In genomic region chr3:100032262-100032661, GRCh38 we compare ENCODE assay signal across 13 cellular contexts.
DNase-seq lines count a peak whose midpoint lies in the region; ATAC-seq, FAIRE-seq and TF ChIP-seq lines count a peak whose summit lies in the region.
"Had no signal": no experiment of that assay in that cellular context is flagged by ENCODE, and none has a peak within 500 bp of the region (broad histone marks: within the 10 kb centered on the region; RNA-seq: fewer than 3 reads in every experiment).

No MANE protein-coding gene starts in this region.

- H2BK5ac ChIP-seq in trophoblast cell (ENCODE audit: low read depth, low read length, poor library complexity), result no peak overlapping the region

- no peaks in the 10 kb centered on the region for H3K27me3 ChIP-seq in trophoblast cell (ENCODE audit: insufficient read depth, low read length)

- H3K79me2 ChIP-seq in trophoblast cell (ENCODE audit: control insufficient read depth, insufficient read depth, low read length, poor library complexity), result no peaks in the 10 kb centered on the region

- no peaks in the 10 kb centered on the region for H3K9me3 ChIP-seq in trophoblast cell (ENCODE audit: insufficient read depth, low read depth, low read length)

- H3K18ac ChIP-seq in trophoblast cell (ENCODE audit: low read length), result no peak overlapping the region

- H3K4me1 ChIP-seq in trophoblast cell (ENCODE audit: control insufficient read depth in 1 of 2, insufficient read depth in 2 of 2, low read length in 2 of 2), result peaks cover 2% of the 10 kb centered on the region in 2 experiments

- H2BK12ac ChIP-seq in trophoblast cell (ENCODE audit: low read length), result no peak overlapping the region

- WGBS in trophoblast cell (ENCODE audit: extremely low coverage, insufficient coverage, insufficient read length), result no CpG with 5 or more reads among the region's 4 CpGs

- H2AK5ac ChIP-seq in trophoblast cell (ENCODE audit: low read length), result no peak overlapping the region

- ATAC-seq in T-cell (replicated peaks in 1 of 4) (no peak), HG02623 (IDR thresholded peaks at IDR 0.05; ENCODE audit: unreplicated experiment) (no peak), HG03159 (IDR thresholded peaks at IDR 0.05; ENCODE audit: unreplicated experiment) (no peak), natural killer cell (no peak)

- TF ChIP-seq CTCF in GM12865 (IDR thresholded peaks at IDR 0.05; ENCODE audit: insufficient read depth, low read depth, low read length, missing control alignments) (no peak), natural killer cell (IDR thresholded peaks at IDR 0.05) (no peak)

- H3K23ac ChIP-seq in trophoblast cell (ENCODE audit: low read length), result no peak overlapping the region

- H3K79me1 ChIP-seq in trophoblast cell (ENCODE audit: low read length), result peaks cover 3% of the 10 kb centered on the region

- POLR2A ChIA-PET in T-cell (lab: Charles Lee), result no interaction called here

- H3K4ac ChIP-seq in trophoblast cell (ENCODE audit: low read depth, low read length), result no peak overlapping the region

- H3K4me3 Mint-ChIP-seq in T-cell (no peak overlapping the region), natural killer cell (no peak overlapping the region)
- H3K4me3 Mint-ChIP-seq: neural crest cell had no signal

- no peaks in the 10 kb centered on the region for H3K9me3 Mint-ChIP-seq in T-cell
- H3K9me3 Mint-ChIP-seq in natural killer cell, result no peaks in the 10 kb centered on the region
- H3K9me3 Mint-ChIP-seq: neural crest cell had no signal

- H3K4me1 Mint-ChIP-seq in T-cell (no peaks in the 10 kb centered on the region), natural killer cell (no peaks in the 10 kb centered on the region)
- H3K4me1 Mint-ChIP-seq: neural crest cell had no signal

- no peaks in the 10 kb centered on the region for H3K36me3 ChIP-seq in trophoblast cell (ENCODE audit: control insufficient read depth in 1 of 2, insufficient read depth in 2 of 2, low read length in 2 of 2)

- CTCF ChIA-PET in T-cell (lab: Charles Lee), result no interaction called here

- peak; percentile 95 for FAIRE-seq in RCC 7860 (lab: Jason Lieb, UNC)

- no peak overlapping the region for H3K27ac Mint-ChIP-seq in T-cell
- no peak overlapping the region for H3K27ac Mint-ChIP-seq in natural killer cell

- DNase-seq in GM12865 (ENCODE audit: low read depth) (peak; percentile 11), RCC 7860 (ENCODE audit: low spot score) (peak; percentile 78), epithelial cell of prostate (ENCODE audit: low read depth, low spot score) (peak; percentile 64), trophoblast cell (peak; percentile 35 to 54), T-cell (no peak), natural killer cell (no peak)
- DNase-seq: activated naive CD4-positive, alpha-beta T cell treated with Interleukin-2 at 50 U/mL for 16 hours; NCI-H2029 treated with DMSO at 0.1 percent for 48 hours; SHP77; stimulated activated CD4-positive, alpha-beta T cell treated with anti-CD3 and anti-CD28 coated beads, Interleukin-4, amount 100 ng/mL, for 1 hour had no signal

- H3K27ac ChIP-seq in epithelial cell of prostate (peak overlapping the region; percentile 71), trophoblast cell (ENCODE audit: low read depth, low read length) (no peak overlapping the region)

- H4K12ac ChIP-seq in trophoblast cell (ENCODE audit: low read depth, low read length), result no peak overlapping the region

- H3K9ac ChIP-seq in trophoblast cell (ENCODE audit: low read length), result no peak overlapping the region

- no peak overlapping the region for H3K14ac ChIP-seq in trophoblast cell (ENCODE audit: low read length)

- no peak overlapping the region for H3K4me2 ChIP-seq in trophoblast cell (ENCODE audit: low read length)

- intact Hi-C loops in natural killer cell (cut with micrococcal nuclease), result no loop called here

- no peak overlapping the region for H4K91ac ChIP-seq in trophoblast cell (ENCODE audit: low read depth, low read length)

- H3K4me3 ChIP-seq in GM12865 (ENCODE audit: low read depth, low read length), result no peak overlapping the region
- no peak overlapping the region for H3K4me3 ChIP-seq in trophoblast cell (ENCODE audit: low read depth, low read length)

- H3K27me3 Mint-ChIP-seq in T-cell (no peaks in the 10 kb centered on the region), natural killer cell (ENCODE audit: low read depth in 2 of 2) (no peaks in the 10 kb centered on the region)

- H2AFZ ChIP-seq in trophoblast cell (ENCODE audit: insufficient read depth, low read length, poor library complexity), result no peak overlapping the region

- H3K36me3 Mint-ChIP-seq in T-cell (peaks cover 14% of the 10 kb centered on the region), natural killer cell (no peaks in the 10 kb centered on the region)

- no peak overlapping the region for H2BK120ac ChIP-seq in trophoblast cell (ENCODE audit: insufficient read depth, low read length, poor library complexity)

- H4K8ac ChIP-seq in trophoblast cell (ENCODE audit: low read depth, low read length), result no peak overlapping the region

Comparison
In these comparisons a context has a peak if more than half of its experiments do, and no peak if none do; other contexts are left out.
1. DNase-seq: peak in GM12865 (single experiment), RCC 7860 (single experiment), epithelial cell of prostate (single experiment) and trophoblast cell (2 of 2); none in T-cell (0 of 34) and natural killer cell (single experiment).